In the genomic region with DNA sequence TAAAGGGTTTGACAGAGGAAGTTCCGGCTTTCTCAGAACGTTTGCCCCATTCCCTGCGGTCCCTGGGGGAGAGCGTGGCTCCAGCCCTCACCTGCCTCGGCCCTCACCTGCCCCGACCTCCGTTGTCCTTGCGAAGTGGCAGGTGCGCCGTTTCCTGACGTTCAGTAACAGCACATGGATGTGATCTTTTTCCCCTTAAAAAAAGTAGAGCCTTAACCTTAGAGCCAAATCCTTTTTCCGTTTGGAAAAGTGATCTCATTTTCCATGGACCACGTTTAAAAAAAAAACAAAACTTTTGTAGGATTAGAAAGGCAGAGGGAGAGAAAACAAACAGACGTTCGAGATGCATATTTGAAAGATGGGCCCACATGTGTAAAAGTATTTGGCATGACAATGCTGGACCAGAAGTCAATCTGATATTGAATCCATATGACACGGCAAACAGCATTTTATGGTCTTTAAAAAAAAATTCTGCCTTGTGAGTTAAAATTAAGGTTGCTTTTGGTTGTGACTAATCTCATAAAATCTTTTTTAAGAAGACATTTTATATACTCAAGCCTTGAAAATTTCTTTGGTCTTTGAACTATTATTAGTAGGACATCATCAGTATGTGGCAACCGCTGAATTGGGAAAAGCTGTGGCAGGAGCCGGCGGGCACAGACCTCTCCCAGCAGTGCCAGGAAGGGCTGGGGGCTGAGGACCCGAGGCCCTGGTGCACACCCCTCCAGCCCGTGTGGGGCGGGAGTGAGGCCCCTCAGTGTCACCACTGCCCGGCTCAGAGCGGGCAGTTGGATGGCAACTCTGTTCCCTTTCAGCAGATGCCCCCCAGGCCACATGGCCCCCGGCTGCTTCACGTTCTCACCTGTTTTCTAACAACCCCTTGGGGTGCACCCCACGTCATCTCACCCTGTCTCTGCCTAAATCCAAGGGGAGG, we compare ENCODE assay signal across 8 cellular contexts. TPM values are rescaled to one million over a fixed set of nuclear protein-coding genes. Genes with fewer than 3 reads are reported as not detected.
DNase-seq lines count a peak whose midpoint lies in the region; ATAC-seq, FAIRE-seq and TF ChIP-seq lines count a peak whose summit lies in the region.

No MANE protein-coding gene starts in this region.

- H3K4me3 ChIP-seq in pancreas (peak overlapping the region in 1 of 4 donors; percentile 25), Caco-2 (ENCODE audit: low read depth, low read length) (no peak overlapping the region)

- H3K27me3 ChIP-seq in pancreas (no peaks in the 10 kb centered on the region), Caco-2 (replicated peaks; ENCODE audit: control insufficient read depth, insufficient read depth, low read length) (no peaks in the 10 kb centered on the region; the same call in 1 of the 2 replicates)

- H3K4me3 Mint-ChIP-seq in Caco-2 (ENCODE audit: unreplicated experiment) = no peak overlapping the region

- no TSS peak for BruUV-seq in Caco-2 (replicated peaks; lab: Mats Ljungman, UMichigan)

- FAIRE-seq in pancreas (lab: Jason Lieb, UNC) = no peak

- no peak overlapping the region for H3K27ac Mint-ChIP-seq in Caco-2 (ENCODE audit: unreplicated experiment)

- no peaks in the 10 kb centered on the region for H3K4me1 Mint-ChIP-seq in Caco-2 (ENCODE audit: low read depth, unreplicated experiment)

- ATAC-seq in GM21447 (IDR thresholded peaks at IDR 0.05; ENCODE audit: unreplicated experiment) (peak; percentile 6), pancreas (peak; percentile 24 to 58 (median 30))

- H3K9me3 ChIP-seq in pancreas = no peaks in the 10 kb centered on the region
- no peaks in the 10 kb centered on the region for H3K9me3 ChIP-seq in Caco-2

- H3K9me3 Mint-ChIP-seq in Caco-2 (ENCODE audit: unreplicated experiment) = no peaks in the 10 kb centered on the region

- DNase-seq in ELR (ENCODE audit: low read depth) = peak; percentile 50
- DNase-seq in NCI-H1105 treated with DMSO at 0.1 percent for 48 hours (lab: John Stamatoyannopoulos, UW) = peak; percentile 93
- DNase-seq in dermis blood vessel endothelial cell = peak; percentile 53
- no peak for DNase-seq in pancreas
- no peak for DNase-seq in Caco-2
- DNase-seq in SK-N-DZ (ENCODE audit: low spot score) = no peak
- no peak for DNase-seq in germinal center (ENCODE audit: low spot score)

- H3K27ac ChIP-seq in pancreas = peak overlapping the region in 2 of 4 donors; percentile 42 to 55

- H3K36me3 ChIP-seq in pancreas = no peaks in the 10 kb centered on the region
- no peaks in the 10 kb centered on the region for H3K36me3 ChIP-seq in Caco-2 (ENCODE audit: control insufficient read depth, insufficient read depth, low read length)

- H3K36me3 Mint-ChIP-seq in Caco-2 (ENCODE audit: insufficient read depth, unreplicated experiment) = no peaks in the 10 kb centered on the region

- POLR2A ChIA-PET in Caco-2 (lab: Charles Lee) = no interaction called here

- intact Hi-C loops in pancreas (cut with DNase I) = no loop called here
- intact Hi-C loops in Caco-2 (cut with micrococcal nuclease; ENCODE audit: unreplicated experiment) = no loop called here

- 46 to 50% methylated on average over 27 of the region's 27 CpGs for WGBS in pancreas, 2 donors

- TF ChIP-seq CTCF in pancreas (IDR thresholded peaks at IDR 0.05) (no peak), Caco-2 (IDR thresholded peaks at IDR 0.05; ENCODE audit: insufficient read depth in 1 of 2, low read depth in 1 of 2, low read length in 1 of 2, severe bottlenecking in 1 of 2, unreplicated experiment in 1 of 2) (no peak)

- CTCF ChIA-PET in Caco-2 (lab: Charles Lee) = no interaction called here

- H3K4me1 ChIP-seq in pancreas (peaks cover 0 to 6% (median 0%) of the 10 kb centered on the region in 3 donors), Caco-2 (no peaks in the 10 kb centered on the region)

- peaks cover 9% of the 10 kb centered on the region for H3K27me3 Mint-ChIP-seq in Caco-2 (ENCODE audit: insufficient read depth, unreplicated experiment)

RNA-seq across cellular contexts. Expression of a gene that starts 42.4 kb away (rescaled TPM):
- total RNA-seq in dermis blood vessel endothelial cell (44.3 and 52.1 TPM in 2 replicates), pancreas (10 to 100 TPM; 24.5 to 39.5 (median 38.3) TPM), Caco-2 (2022) (41.9 and 44.5 TPM in 2 replicates)
- polyA plus RNA-seq in pancreas = 10 to 100 TPM; 64.8 to 71.8 TPM
- 17.0 and 18.3 TPM in 2 replicates for polyA plus RNA-seq in SK-N-DZ (2014; cell fraction: cytosol; rRNA removed)
- 31.7 and 46.3 TPM in 2 replicates for polyA plus RNA-seq in SK-N-DZ (2014; cell fraction: nucleus; rRNA removed)

Comparison
In these comparisons a context has a peak if more than half of its experiments do, and no peak if none do; other contexts are left out.
1. DNase-seq: peak in ELR (single experiment), NCI-H1105 treated with DMSO at 0.1 percent for 48 hours (single experiment) and dermis blood vessel endothelial cell (single experiment); none in pancreas (0 of 6), Caco-2 (0 of 2), SK-N-DZ (single experiment) and germinal center (single experiment).